In genomic region chr4:161564230-161564834, GRCh38 we compare ENCODE assay signal across 13 cellular contexts.
DNase-seq lines count a peak whose midpoint lies in the region; ATAC-seq, FAIRE-seq and TF ChIP-seq lines count a peak whose summit lies in the region.
"Had no signal": no experiment of that assay in that cellular context is flagged by ENCODE, and none has a peak within 500 bp of the region (broad histone marks: within the 10 kb centered on the region; RNA-seq: fewer than 3 reads in every experiment).

No MANE protein-coding gene starts in this region.

- H2AFZ ChIP-seq in HCT116 (ENCODE audit: low read depth, low read length, poor library complexity, severe bottlenecking): peak overlapping the region; percentile 51

- H3K79me2 ChIP-seq in HCT116 (ENCODE audit: insufficient read depth, low read length): no peaks in the 10 kb centered on the region

- no peak overlapping the region for H3K4me2 ChIP-seq in HCT116 (ENCODE audit: low read length)

- no peaks in the 10 kb centered on the region for H4K20me1 ChIP-seq in HCT116 (ENCODE audit: insufficient read depth)

- peak; percentile 38 for TF ChIP-seq RAD21 in HCT116 (IDR thresholded peaks at IDR 0.05; ENCODE audit: low read depth)

- DNase-seq in AG09319 (ENCODE audit: extremely low read depth, low read depth): no peak
- no peak for DNase-seq in HCT116 (ENCODE audit: low read depth, low spot score)
- no peak for DNase-seq in adrenal gland
- DNase-seq in activated naive CD4-positive, alpha-beta T cell treated with Interleukin-2 at 50 U/mL for 16 hours: no peak
- no peak for DNase-seq in GOT3 (lab: John Stamatoyannopoulos, UW)
- DNase-seq in SIG-M5 (lab: John Stamatoyannopoulos, UW): no peak
- DNase-seq: activated CD8-positive, alpha-beta memory T cell treated with anti-CD3 and anti-CD28 coated beads for 24 hours; activated naive CD8-positive, alpha-beta T cell treated with anti-CD3 and anti-CD28 coated beads, Interleukin-2, amount 50 U/mL, for 24 hours; left lung; T-cell had no signal

- H3K4me3 ChIP-seq in HCT116 (replicated peaks in 1 of 2; ENCODE audit: low read depth in 1 of 2, low read length in 2 of 2): no peak overlapping the region
- no peak overlapping the region for H3K4me3 ChIP-seq in adrenal gland
- H3K4me3 ChIP-seq: K562, left lung had no signal

- peak; percentile 22 for TF ChIP-seq CTCF in AG09319 (IDR thresholded peaks at IDR 0.05; ENCODE audit: low read depth, low read length)
- peak in 1 of 3 experiments; percentile 22; a peak in 2 of 6 replicates for TF ChIP-seq CTCF in HCT116 (IDR thresholded peaks at IDR 0.05 in 2 of 3, conservative IDR thresholded peaks at IDR 0.05 in 1 of 3; ENCODE audit: borderline replicate concordance in 1 of 3, insufficient read depth in 1 of 3, low read depth in 2 of 3, low read length in 2 of 3)
- peak in 4 of 6 experiments; percentile 17 to 54 (median 33) for TF ChIP-seq CTCF in adrenal gland (IDR thresholded peaks at IDR 0.05)

- POLR2A ChIA-PET in HCT116 (lab: Charles Lee): no interaction called here

- H3K27me3 ChIP-seq in HCT116 (ENCODE audit: insufficient read depth, low read length) (no peaks in the 10 kb centered on the region), adrenal gland (no peaks in the 10 kb centered on the region)
- H3K27me3 ChIP-seq: left lung had no signal

- BruUV-seq in HCT116 (replicated peaks; lab: Mats Ljungman, UMichigan): no TSS peak

- intact Hi-C loops in HCT116 (cut with micrococcal nuclease) (loop anchor here (5.0 kb wide), 1 partner anchor 568 kb away; no protein-coding TSS in a partner anchor), adrenal gland (cut with DNase I) (no loop called here)

- RAD21 ChIA-PET in HCT116 (lab: Charles Lee; ENCODE audit: low non-redundant PET in 1 of 2, low total read pairs in 2 of 2, uncharacterized antibody in 2 of 2, unreplicated experiment in 2 of 2): no interaction called here

- H3K9me3 ChIP-seq in HCT116 (ENCODE audit: control insufficient read depth in 1 of 2, insufficient read depth in 1 of 2, low read depth in 1 of 2, low read length in 2 of 2) (no peaks in the 10 kb centered on the region), adrenal gland (replicated peaks in 1 of 3) (no peaks in the 10 kb centered on the region)
- H3K9me3 ChIP-seq: left lung had no signal

- TF ChIP-seq POLR2A in HCT116 (IDR thresholded peaks at IDR 0.05; ENCODE audit: borderline replicate concordance, extremely low read depth, insufficient read depth, insufficient read length) (no peak), adrenal gland (IDR thresholded peaks at IDR 0.05) (no peak)

- peak; percentile 76 for FAIRE-seq in islet of Langerhans (lab: Jason Lieb, UNC)
- FAIRE-seq: K562 had no signal

- 91 to 98% (median 95%) methylated on average over 1 of the region's 1 CpG for WGBS in adrenal gland, 4 donors

- H3K9ac ChIP-seq in HCT116 (ENCODE audit: low read length): no peak overlapping the region

- H3K4me1 ChIP-seq in HCT116 (ENCODE audit: control insufficient read depth in 1 of 2, insufficient read depth in 2 of 2, low read length in 2 of 2): peaks cover 0 to 5% of the 10 kb centered on the region in 2 experiments; a peak in 1 of 4 replicates
- no peaks in the 10 kb centered on the region for H3K4me1 ChIP-seq in adrenal gland (replicated peaks in 1 of 2)
- H3K4me1 ChIP-seq: left lung had no signal

- CTCF ChIA-PET in HCT116 (lab: Charles Lee): interaction anchor here (0.8 to 1.0 kb wide), 2 partner anchors 27 to 388 kb away, joined by 3 to 4 read pairs; no protein-coding TSS in a partner anchor

- no peak for ATAC-seq in HCT116
- no peak for ATAC-seq in HG03521 (IDR thresholded peaks at IDR 0.05; ENCODE audit: unreplicated experiment)
- ATAC-seq: activated naive CD8-positive, alpha-beta T cell treated with anti-CD3 and anti-CD28 coated beads, Interleukin-2, amount 50 U/mL, for 24 hours; K562; left lung; T-cell had no signal

- H3K27ac ChIP-seq in HCT116 (ENCODE audit: low read depth, low read length) (no peak overlapping the region), adrenal gland (no peak overlapping the region)
- H3K27ac ChIP-seq: left lung had no signal

- H3K9me2 ChIP-seq in HCT116 (ENCODE audit: insufficient read depth): no peaks in the 10 kb centered on the region

- H3K36me3 ChIP-seq in HCT116 (ENCODE audit: control insufficient read depth in 1 of 2, insufficient read depth in 2 of 2, low read length in 2 of 2): no peaks in the 10 kb centered on the region
- no peaks in the 10 kb centered on the region for H3K36me3 ChIP-seq in adrenal gland (replicated peaks in 1 of 2)
- H3K36me3 ChIP-seq: left lung had no signal

TF ChIP-seq in HCT116, 20 proteins besides CTCF, POLR2A, EP300 and RAD21:
- TF ChIP-seq CEBPB (IDR thresholded peaks at IDR 0.05; ENCODE audit: low read depth) (no peak), FOSL1 (IDR thresholded peaks at IDR 0.05; ENCODE audit: low read depth) (no peak)
TF ChIP-seq in HCT116: peak in this region for 0.
